ENCODE assay signal across 8 cellular contexts in genomic region chr3:15327941-15328340, GRCh38. TPM values are rescaled to one million over a fixed set of nuclear protein-coding genes. Genes with fewer than 3 reads are reported as not detected.
DNase-seq lines count a peak whose midpoint lies in the region; ATAC-seq, FAIRE-seq and TF ChIP-seq lines count a peak whose summit lies in the region.

No MANE protein-coding gene starts in this region.

- no peak overlapping the region for H2AFZ ChIP-seq in GM12878 (ENCODE audit: control insufficient read depth, low read depth, low read length)

- H3K36me3 ChIP-seq in GM12878 (ENCODE audit: control insufficient read depth in 2 of 2, insufficient read depth in 2 of 2, low read length in 1 of 2) = peaks cover 17 to 23% of the 10 kb centered on the region in 2 experiments

- FAIRE-seq in GM12878 (lab: Jason Lieb, UNC) = peak; percentile 23

- H3K9me3 ChIP-seq in GM12878 (replicated peaks; ENCODE audit: control insufficient read depth, insufficient read depth, low read length) = no peaks in the 10 kb centered on the region

- no peak overlapping the region for H3K27ac ChIP-seq in GM12878 (ENCODE audit: control insufficient read depth, insufficient read depth)

- ATAC-seq in GM12878 = peak; percentile 52
- ATAC-seq in GM21367 (IDR thresholded peaks at IDR 0.05; ENCODE audit: unreplicated experiment) = no peak

- peaks cover 37% of the 10 kb centered on the region for H3K79me2 ChIP-seq in GM12878 (ENCODE audit: control insufficient read depth, insufficient read depth, low read length)

- peaks cover 32% of the 10 kb centered on the region for H3K4me1 ChIP-seq in GM12878 (ENCODE audit: control insufficient read depth, insufficient read depth, low read length)

- DNase-seq in SIG-M5 treated with dmso at 0.1 percent for 504 hours (lab: John Stamatoyannopoulos, UW; ENCODE audit: unreplicated experiment) (peak; percentile 36), SIG-M5 (lab: John Stamatoyannopoulos, UW) (no peak), NCI-H146 treated with DMSO at 0.1 percent for 48 hours (lab: John Stamatoyannopoulos, UW; ENCODE audit: unreplicated experiment) (peak; percentile 67), GM12878 (ENCODE audit: low read depth, low spot score) (no peak), pulmonary artery endothelial cell (ENCODE audit: low read depth, low spot score) (peak; percentile 89), posterior cingulate gyrus (no peak), cerebellar nuclear complex (lab: John Stamatoyannopoulos, UW) (no peak)

- in situ Hi-C loops in GM12878 (cut with MboI) = no loop called here

- CTCF ChIA-PET in GM12878 (lab: Yijun Ruan, JAX) = interaction anchor here (1.2 to 9.6 kb wide), 4 partner anchors 10 to 60 kb away, joined by 3 to 125 read pairs (median 8); no protein-coding TSS in a partner anchor

- H4K20me1 ChIP-seq in GM12878 (ENCODE audit: control insufficient read depth, insufficient read depth) = no peaks in the 10 kb centered on the region

- SMC1A ChIA-PET in GM12878 (lab: Charles Lee; ENCODE audit: uncharacterized antibody, unreplicated experiment) = interaction anchor here (0.6 to 6.0 kb wide), 12 partner anchors 10 to 77 kb away, joined by 3 to 77 read pairs (median 4); no protein-coding TSS in a partner anchor

- intact Hi-C loops in GM12878 (cut with micrococcal nuclease; ENCODE audit: unreplicated experiment) (no loop called here), posterior cingulate gyrus (cut with DNase I) (no loop called here)

- 3% methylated on average over 7 of the region's 7 CpGs for WGBS in GM12878 (ENCODE audit: insufficient coverage, insufficient replicate concordance, low lambda C conversion rate, missing lambda C conversion rate)

- no peaks in the 10 kb centered on the region for H3K27me3 ChIP-seq in GM12878 (replicated peaks in 1 of 2; ENCODE audit: control insufficient read depth in 2 of 2, insufficient read depth in 2 of 2, low read length in 1 of 2)

- peak overlapping the region; percentile 57 for H3K4me2 ChIP-seq in GM12878 (ENCODE audit: control insufficient read depth, insufficient read depth)

- no peak for TF ChIP-seq POLR2A in GM12878 (IDR thresholded peaks at IDR 0.05; ENCODE audit: low read depth, low read length)

- TF ChIP-seq EP300 in GM12878 (IDR thresholded peaks at IDR 0.05; ENCODE audit: borderline replicate concordance in 1 of 2, control insufficient read depth in 1 of 2, low read depth in 2 of 2, low read length in 2 of 2) = no peak; a peak in 1 of 4 replicates

- H3K4me3 ChIP-seq in GM12878 = peak overlapping the region; percentile 41; the same call in 1 of the 2 replicates

- TSS peak; percentile 6 for BruUV-seq in GM12878 (replicated peaks; lab: Mats Ljungman, UMichigan)

- RAD21 ChIA-PET in GM12878 (lab: Charles Lee; ENCODE audit: unreplicated experiment) = interaction anchor here (0.9 to 4.2 kb wide), 7 partner anchors 10 to 59 kb away, joined by 3 to 40 read pairs (median 4); no protein-coding TSS in a partner anchor

- TF ChIP-seq RAD21 in GM12878 (IDR thresholded peaks at IDR 0.05; ENCODE audit: insufficient read depth, low read depth, low read length) = no peak

- no peak for TF ChIP-seq CTCF in GM12878 (IDR thresholded peaks at IDR 0.05 in 2 of 3, conservative IDR thresholded peaks at IDR 0.05 in 1 of 3; ENCODE audit: control insufficient read depth in 2 of 3, extremely low read depth in 1 of 3, insufficient read depth in 1 of 3, low read depth in 3 of 3, low read length in 3 of 3)

- POLR2A ChIA-PET in GM12878 (lab: Charles Lee) = interaction anchor here (0.6 to 1.3 kb wide), 2 partner anchors 31 to 39 kb away, joined by 3 to 4 read pairs; no protein-coding TSS in a partner anchor

- H3K9ac ChIP-seq in GM12878 (ENCODE audit: control insufficient read depth, insufficient read depth, low read length) = peak overlapping the region; percentile 6; the same call in 1 of the 2 replicates

TF ChIP-seq in GM12878, 131 proteins besides CTCF, POLR2A, EP300 and RAD21 (continues in another document):
- TF ChIP-seq NFIC (IDR thresholded peaks at IDR 0.05; ENCODE audit: low read depth, low read length) (peak; percentile 49; the same call in 1 of the 2 replicates), JUNB (IDR thresholded peaks at IDR 0.05) (peak; percentile 55), ZBED1 (IDR thresholded peaks at IDR 0.05; ENCODE audit: borderline replicate concordance) (no peak), TCF3 (IDR thresholded peaks at IDR 0.05; ENCODE audit: borderline replicate concordance, insufficient read depth, low read depth, low read length) (peak; percentile 66; the same call in 1 of the 2 replicates), BCLAF1 (IDR thresholded peaks at IDR 0.05) (no peak), RUNX3 (IDR thresholded peaks at IDR 0.05; ENCODE audit: low read length) (peak; percentile 61), HSF1 (IDR thresholded peaks at IDR 0.05; ENCODE audit: low read depth, low read length) (no peak), POLR2AphosphoS2 (IDR thresholded peaks at IDR 0.05; ENCODE audit: low read depth, low read length) (no peak), ZNF207 (IDR thresholded peaks at IDR 0.05; ENCODE audit: borderline replicate concordance) (no peak), TCF12 (IDR thresholded peaks at IDR 0.05; ENCODE audit: low read depth, low read length) (0 out of 2 replicates have a peak, but pooled peaks have one; percentile 54), MTA2 (IDR thresholded peaks at IDR 0.05; ENCODE audit: low read depth) (peak; percentile 32; the same call in 1 of the 2 replicates), MLLT1 (IDR thresholded peaks at IDR 0.05) (no peak), EED (IDR thresholded peaks at IDR 0.05; ENCODE audit: low read depth) (peak; percentile 83), MYB (IDR thresholded peaks at IDR 0.05; ENCODE audit: borderline replicate concordance, low read depth, low read length) (no peak), DPF2 (IDR thresholded peaks at IDR 0.05) (0 out of 2 replicates have a peak, but pooled peaks have one; percentile 32)

RNA-seq across cellular contexts. Expression of gene SH3BP5, which starts 4.4 kb away (rescaled TPM):
- 20.0 and 21.6 TPM in 2 replicates for total RNA-seq in GM12878 (2013; cell fraction: nucleolus; rRNA removed)
- total RNA-seq in GM12878 (2014; rRNA removed) (37.9 and 41.0 TPM in 2 replicates), GM12878 (2014; rRNA removed; fragmentation: Illumina TruSeq; extraction: Trizol) (45.6 and 46.5 TPM in 2 replicates), GM12878 (2021) (60.5 and 64.6 TPM in 2 replicates), pulmonary artery endothelial cell (91.2 and 106 TPM in 2 replicates)
- 11.6 TPM for polyA plus RNA-seq in GM12878 (2011; ENCODE audit: low read depth)
- polyA plus RNA-seq in GM12878 (2011; rRNA removed) (82.9 and 94.0 TPM in 2 replicates), GM12878 (2014; fragmentation: Illumina TruSeq; extraction: Trizol) (87.5 and 94.9 TPM in 2 replicates), GM12878 (2014; fragmentation: Nextera tagmentation; extraction: Ambion mirVana) (10 to 100 TPM; 14.9 to 33.8 TPM), GM12878 (2014; rRNA removed) (71.1 and 74.0 TPM in 2 replicates), GM12878 (2016; fragmentation: Nextera tagmentation; extraction: Ambion mirVana) (10 to 100 TPM; 29.9 to 35.4 TPM)
- polyA plus RNA-seq in GM12878 (2011; cell fraction: cytosol; rRNA removed) = 64.1 and 87.7 TPM in 2 replicates
- 66.7 and 81.4 TPM in 2 replicates for polyA plus RNA-seq in GM12878 (2011; cell fraction: nucleus; rRNA removed)
- 17.8 and 20.3 TPM in 2 replicates for polyA plus RNA-seq in GM12878 (2012)
- 36.2 and 55.3 TPM in 2 replicates for polyA minus RNA-seq in GM12878 (2011; rRNA and poly(A)+ RNA removed)
- polyA minus RNA-seq in GM12878 (2011; cell fraction: cytosol; rRNA and poly(A)+ RNA removed) = 16.4 and 25.8 TPM in 2 replicates
- polyA minus RNA-seq in GM12878 (2011; cell fraction: nucleus; rRNA and poly(A)+ RNA removed) = 16.0 and 31.0 TPM in 2 replicates

Comparison
In these comparisons a context has a peak if more than half of its experiments do, and no peak if none do; other contexts are left out.
1. DNase-seq: peak in SIG-M5 treated with dmso at 0.1 percent for 504 hours (single experiment), NCI-H146 treated with DMSO at 0.1 percent for 48 hours (single experiment) and pulmonary artery endothelial cell (single experiment); none in SIG-M5 (single experiment), GM12878 (single experiment), posterior cingulate gyrus (0 of 10) and cerebellar nuclear complex (0 of 2).